12 cellular contexts compared by ENCODE assay signal in genomic region chr3:104990758-104991157, GRCh38.
DNase-seq lines count a peak whose midpoint lies in the region; ATAC-seq, FAIRE-seq and TF ChIP-seq lines count a peak whose summit lies in the region.
"Had no signal": no experiment of that assay in that cellular context is flagged by ENCODE, and none has a peak within 500 bp of the region (broad histone marks: within the 10 kb centered on the region; RNA-seq: fewer than 3 reads in every experiment).

No MANE protein-coding gene starts in this region.

- ATAC-seq in HCT116 (no peak), GM19035 (IDR thresholded peaks at IDR 0.05; ENCODE audit: unreplicated experiment) (no peak)

- H2AFZ ChIP-seq in HCT116 (ENCODE audit: low read depth, low read length, poor library complexity, severe bottlenecking) (peak overlapping the region; percentile 17), PC-9 (peak overlapping the region; percentile 14; the same call in 1 of the 2 replicates)

- H3K9me3 ChIP-seq in HCT116 (ENCODE audit: control insufficient read depth in 1 of 2, insufficient read depth in 1 of 2, low read depth in 1 of 2, low read length in 2 of 2): no peaks in the 10 kb centered on the region
- H3K9me3 ChIP-seq in PC-9 (ENCODE audit: insufficient read depth, low read depth): no peaks in the 10 kb centered on the region

- DNase-seq in HCT116 (ENCODE audit: low read depth, low spot score) (no peak), PC-9 (no peak), GDM1 (lab: John Stamatoyannopoulos, UW) (no peak), NCI-H1694 treated with DMSO at 0.1 percent for 48 hours (lab: John Stamatoyannopoulos, UW) (no peak)
- DNase-seq: CD8-positive, alpha-beta memory T cell; DMS79; HCEC 1CT had no signal

- intact Hi-C loops in HCT116 (cut with micrococcal nuclease) (no loop called here), PC-9 (cut with micrococcal nuclease; ENCODE audit: unreplicated experiment) (no loop called here)

- POLR2A ChIA-PET in HCT116 (lab: Charles Lee): no interaction called here
- POLR2A ChIA-PET in PC-9 (lab: Charles Lee; ENCODE audit: unreplicated experiment): no interaction called here

- no peaks in the 10 kb centered on the region for H3K79me2 ChIP-seq in HCT116 (ENCODE audit: insufficient read depth, low read length)
- no peaks in the 10 kb centered on the region for H3K79me2 ChIP-seq in PC-9 (ENCODE audit: low read depth)

- H4K20me1 ChIP-seq in HCT116 (ENCODE audit: insufficient read depth) (no peaks in the 10 kb centered on the region), PC-9 (ENCODE audit: insufficient read depth) (no peaks in the 10 kb centered on the region)

- H3K4me2 ChIP-seq in HCT116 (ENCODE audit: low read length) (no peak overlapping the region), PC-9 (no peak overlapping the region)

- no TSS peak for BruUV-seq in HCT116 (replicated peaks; lab: Mats Ljungman, UMichigan)
- BruUV-seq in PC-9 (replicated peaks; lab: Mats Ljungman, UMichigan): no TSS peak

- no peak overlapping the region for H3K27ac ChIP-seq in HCT116 (ENCODE audit: low read depth, low read length)
- H3K27ac ChIP-seq in PC-9: no peak overlapping the region
- H3K27ac ChIP-seq: HL-60 had no signal

- no peaks in the 10 kb centered on the region for H3F3A ChIP-seq in PC-9 (ENCODE audit: insufficient read depth, low read depth)

- no peak overlapping the region for H3K9ac ChIP-seq in HCT116 (ENCODE audit: low read length)

- peak; percentile 17 for FAIRE-seq in islet of Langerhans (lab: Jason Lieb, UNC)
- FAIRE-seq: G401.6, GM12892 had no signal

- CTCF ChIA-PET in HCT116 (lab: Charles Lee): no interaction called here
- CTCF ChIA-PET in PC-9 (lab: Charles Lee): no interaction called here

- H3K4me3 ChIP-seq in HCT116 (replicated peaks in 1 of 2; ENCODE audit: low read depth in 1 of 2, low read length in 2 of 2) (no peak overlapping the region), PC-9 (no peak overlapping the region)

- H3K36me3 ChIP-seq in HCT116 (ENCODE audit: control insufficient read depth in 1 of 2, insufficient read depth in 2 of 2, low read length in 2 of 2) (no peaks in the 10 kb centered on the region), PC-9 (ENCODE audit: low read depth) (no peaks in the 10 kb centered on the region)

- no peak for TF ChIP-seq POLR2A in HCT116 (IDR thresholded peaks at IDR 0.05; ENCODE audit: borderline replicate concordance, extremely low read depth, insufficient read depth, insufficient read length)

- RAD21 ChIA-PET in HCT116 (lab: Charles Lee; ENCODE audit: low non-redundant PET in 1 of 2, low total read pairs in 2 of 2, uncharacterized antibody in 2 of 2, unreplicated experiment in 2 of 2): no interaction called here

- H3K4me1 ChIP-seq in HCT116 (ENCODE audit: control insufficient read depth in 1 of 2, insufficient read depth in 2 of 2, low read length in 2 of 2) (no peaks in the 10 kb centered on the region), PC-9 (replicated peaks; ENCODE audit: insufficient read depth) (no peaks in the 10 kb centered on the region)

- H3K9me2 ChIP-seq in HCT116 (ENCODE audit: insufficient read depth): no peaks in the 10 kb centered on the region; the same call in 1 of the 2 replicates
- H3K9me2 ChIP-seq in PC-9 (ENCODE audit: insufficient read depth): no peaks in the 10 kb centered on the region

- no peak for TF ChIP-seq RAD21 in HCT116 (IDR thresholded peaks at IDR 0.05; ENCODE audit: low read depth)

- H3K27me3 ChIP-seq in HCT116 (ENCODE audit: insufficient read depth, low read length): no peaks in the 10 kb centered on the region
- no peaks in the 10 kb centered on the region for H3K27me3 ChIP-seq in PC-9 (ENCODE audit: insufficient read depth, low read depth)

- TF ChIP-seq CTCF in HCT116 (IDR thresholded peaks at IDR 0.05 in 2 of 3, conservative IDR thresholded peaks at IDR 0.05 in 1 of 3; ENCODE audit: borderline replicate concordance in 1 of 3, insufficient read depth in 1 of 3, low read depth in 2 of 3, low read length in 2 of 3): no peak
- no peak for TF ChIP-seq CTCF in PC-9 (conservative IDR thresholded peaks at IDR 0.05)

TF ChIP-seq in HCT116, 20 proteins besides CTCF, POLR2A, EP300 and RAD21:
- TF ChIP-seq CEBPB (IDR thresholded peaks at IDR 0.05; ENCODE audit: low read depth): no peak
- no peak for TF ChIP-seq YY1 (IDR thresholded peaks at IDR 0.05; ENCODE audit: extremely low read depth, insufficient replicate concordance, low read depth, low read length)
- no peak for TF ChIP-seq ZFX (IDR thresholded peaks at IDR 0.05)
- TF ChIP-seq FOSL1 (IDR thresholded peaks at IDR 0.05; ENCODE audit: low read depth): no peak
- TF ChIP-seq MAX (IDR thresholded peaks at IDR 0.05): no peak
- no peak for TF ChIP-seq CBX3 (IDR thresholded peaks at IDR 0.05; ENCODE audit: low read depth)
- no peak for TF ChIP-seq EZH2 (IDR thresholded peaks at IDR 0.05)
- TF ChIP-seq EGR1 (IDR thresholded peaks at IDR 0.05; ENCODE audit: low read depth): no peak
- no peak for TF ChIP-seq EZH2phosphoT487 (IDR thresholded peaks at IDR 0.05; ENCODE audit: borderline replicate concordance)
- TF ChIP-seq SIN3A (IDR thresholded peaks at IDR 0.05; ENCODE audit: low read depth): no peak
